Comparison of ENCODE assay signal across 11 cellular contexts in the genomic region with DNA sequence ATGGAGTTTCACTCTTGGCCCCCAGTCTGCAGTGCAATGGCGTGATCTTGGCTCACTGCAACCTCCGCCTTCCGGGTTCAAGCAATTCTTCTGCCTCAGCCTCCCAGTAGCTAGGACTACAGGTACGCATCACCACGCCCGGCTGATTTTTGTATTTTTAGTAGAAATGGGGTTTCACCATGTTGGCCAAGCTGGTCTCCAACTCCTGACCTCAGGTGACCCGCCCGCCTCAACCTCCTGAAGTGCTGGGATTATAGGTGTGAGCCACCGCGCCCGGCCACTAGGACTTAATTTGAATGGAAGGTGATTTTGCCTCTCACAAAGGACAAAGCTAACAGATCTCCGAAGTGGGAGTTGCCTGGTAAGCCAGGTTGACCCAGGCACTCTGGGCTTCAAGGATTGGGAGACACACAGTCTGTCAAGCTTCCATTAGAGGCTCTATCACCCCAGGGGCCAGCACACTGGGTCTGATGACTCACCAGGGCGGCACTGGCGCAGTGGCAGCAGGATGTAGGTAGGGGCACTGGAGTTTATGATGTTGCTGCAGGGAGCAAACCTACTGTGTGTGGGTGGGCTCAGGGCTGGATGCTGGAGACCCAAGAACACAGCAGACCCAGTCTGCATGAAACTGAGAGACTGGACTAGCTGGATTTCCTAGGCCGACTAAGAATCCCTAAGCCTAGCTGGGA. TPM values are rescaled to one million over a fixed set of nuclear protein-coding genes. Genes with fewer than 3 reads are reported as not detected.
DNase-seq lines count a peak whose midpoint lies in the region; ATAC-seq and TF ChIP-seq lines count a peak whose summit lies in the region.
"Had no signal": no experiment of that assay in that cellular context is flagged by ENCODE, and none has a peak within 500 bp of the region (broad histone marks: within the 10 kb centered on the region; RNA-seq: fewer than 3 reads in every experiment).

No MANE protein-coding gene starts in this region.

- H3K4me1 Mint-ChIP-seq in activated naive CD8-positive, alpha-beta T cell treated with anti-CD3 and anti-CD28 coated beads, Interleukin-2, amount 50 U/mL, for 24 hours = peaks cover 22% of the 10 kb centered on the region
- H3K4me1 Mint-ChIP-seq in activated naive CD8-positive, alpha-beta T cell treated with anti-CD3 and anti-CD28 coated beads for 36 hours = peaks cover 15% of the 10 kb centered on the region

- no peak for TF ChIP-seq POLR2A in transverse colon (IDR thresholded peaks at IDR 0.05)

- 92 to 96% methylated on average over 12 to 15 of the region's 15 CpGs for WGBS in transverse colon (ENCODE audit: low coverage in 1 of 2), 2 donors

- H3K27me3 ChIP-seq in SJCRH30 (no peaks in the 10 kb centered on the region), transverse colon (no peaks in the 10 kb centered on the region)
- H3K27me3 ChIP-seq: cardiac muscle cell, gastrocnemius medialis had no signal

- in situ Hi-C loops in transverse colon (cut with MboI; ENCODE audit: low pct_ligation_motif_present in 1 of 4, low pct_unique_long_range_greater_than_20kb in 1 of 4, low sequenced_read_pairs in 3 of 4) = no loop called here

- no peaks in the 10 kb centered on the region for H3K9me3 Mint-ChIP-seq in activated naive CD8-positive, alpha-beta T cell treated with anti-CD3 and anti-CD28 coated beads, Interleukin-2, amount 50 U/mL, for 24 hours
- no peaks in the 10 kb centered on the region for H3K9me3 Mint-ChIP-seq in activated naive CD8-positive, alpha-beta T cell treated with anti-CD3 and anti-CD28 coated beads for 36 hours

- intact Hi-C loops in transverse colon (cut with DNase I; ENCODE audit: low total_unique reads) = no loop called here

- H3K27ac Mint-ChIP-seq in activated naive CD8-positive, alpha-beta T cell treated with anti-CD3 and anti-CD28 coated beads, Interleukin-2, amount 50 U/mL, for 24 hours = no peak overlapping the region
- H3K27ac Mint-ChIP-seq in activated naive CD8-positive, alpha-beta T cell treated with anti-CD3 and anti-CD28 coated beads for 36 hours = no peak overlapping the region

- peak in 1 of 5 experiments; percentile 9 for TF ChIP-seq CTCF in transverse colon (IDR thresholded peaks at IDR 0.05)

- H3K27me3 Mint-ChIP-seq in activated naive CD8-positive, alpha-beta T cell treated with anti-CD3 and anti-CD28 coated beads, Interleukin-2, amount 50 U/mL, for 24 hours = no peaks in the 10 kb centered on the region
- H3K27me3 Mint-ChIP-seq in activated naive CD8-positive, alpha-beta T cell treated with anti-CD3 and anti-CD28 coated beads for 36 hours = no peaks in the 10 kb centered on the region
- H3K27me3 Mint-ChIP-seq: CD4-positive, CD25-positive, alpha-beta regulatory T cell had no signal

- H3K4me3 Mint-ChIP-seq in activated naive CD8-positive, alpha-beta T cell treated with anti-CD3 and anti-CD28 coated beads, Interleukin-2, amount 50 U/mL, for 24 hours = no peak overlapping the region
- H3K4me3 Mint-ChIP-seq in activated naive CD8-positive, alpha-beta T cell treated with anti-CD3 and anti-CD28 coated beads for 36 hours = no peak overlapping the region

- no peaks in the 10 kb centered on the region for H3K36me3 ChIP-seq in SJCRH30
- H3K36me3 ChIP-seq in transverse colon = no peaks in the 10 kb centered on the region
- H3K36me3 ChIP-seq: cardiac muscle cell, gastrocnemius medialis had no signal

- no peak for ATAC-seq in activated naive CD8-positive, alpha-beta T cell treated with anti-CD3 and anti-CD28 coated beads, Interleukin-2, amount 50 U/mL, for 24 hours

- H3K9me3 ChIP-seq in SJCRH30 (replicated peaks) (no peaks in the 10 kb centered on the region), transverse colon (no peaks in the 10 kb centered on the region)
- H3K9me3 ChIP-seq: gastrocnemius medialis had no signal

- TF ChIP-seq EP300 in transverse colon (IDR thresholded peaks at IDR 0.05; ENCODE audit: low read depth) = no peak

- DNase-seq in activated naive CD8-positive, alpha-beta T cell treated with anti-CD3 and anti-CD28 coated beads, Interleukin-2, amount 50 U/mL, for 24 hours = peak; percentile 9
- no peak for DNase-seq in activated naive CD8-positive, alpha-beta T cell treated with anti-CD3 and anti-CD28 coated beads for 36 hours
- DNase-seq in SJCRH30 (no peak), glomerular visceral epithelial cell (ENCODE audit: extremely low spot score) (peak; percentile 34), transverse colon (no peak), dedifferentiated amniotic fluid mesenchymal stem cell (ENCODE audit: extremely low spot score) (no peak), NCI-H2171 treated with DMSO at 0.1 percent for 48 hours (lab: John Stamatoyannopoulos, UW) (no peak)
- no peak for DNase-seq in stimulated activated CD4-positive, alpha-beta T cell treated with anti-CD3 and anti-CD28 coated beads, Interleukin-4, amount 100 ng/mL, for 1 hour

- no peaks in the 10 kb centered on the region for H3K36me3 Mint-ChIP-seq in activated naive CD8-positive, alpha-beta T cell treated with anti-CD3 and anti-CD28 coated beads, Interleukin-2, amount 50 U/mL, for 24 hours (ENCODE audit: low read depth)
- H3K36me3 Mint-ChIP-seq in activated naive CD8-positive, alpha-beta T cell treated with anti-CD3 and anti-CD28 coated beads for 36 hours = no peaks in the 10 kb centered on the region
- H3K36me3 Mint-ChIP-seq: CD4-positive, CD25-positive, alpha-beta regulatory T cell had no signal

- H3K4me3 ChIP-seq in SJCRH30 (no peak overlapping the region), transverse colon (no peak overlapping the region)
- H3K4me3 ChIP-seq: cardiac muscle cell had no signal

- H3K27ac ChIP-seq in SJCRH30 = peak overlapping the region; percentile 89
- peak overlapping the region; percentile 67 to 78 (median 76) for H3K27ac ChIP-seq in transverse colon

- H3K4me1 ChIP-seq in SJCRH30 (peaks cover 67% of the 10 kb centered on the region), transverse colon (peaks cover 20 to 54% (median 45%) of the 10 kb centered on the region in 4 donors)

RNA-seq across cellular contexts. Expression of gene KCTD14, which starts 17.8 kb away (rescaled TPM):
- total RNA-seq in activated naive CD8-positive, alpha-beta T cell treated with anti-CD3 and anti-CD28 coated beads for 36 hours = under 1 TPM; 0.12 to 0.50 TPM
- total RNA-seq in SJCRH30 (2014; rRNA removed; shearing (Covaris generic)) = 0.15 and 0.24 TPM in 2 replicates
- total RNA-seq in transverse colon = 1 to 10 TPM; 1.2 to 8.6 (median 5.1) TPM
- total RNA-seq: CD4-positive, CD25-positive, alpha-beta regulatory T cell had no signal

RNA-seq across cellular contexts. Expression of gene THRSP, which starts 22.8 kb away (rescaled TPM):
- not detected for total RNA-seq in activated naive CD8-positive, alpha-beta T cell treated with anti-CD3 and anti-CD28 coated beads for 36 hours
- not detected in 2 replicates for total RNA-seq in SJCRH30 (2014; rRNA removed; shearing (Covaris generic))
- total RNA-seq in transverse colon = not detected
- total RNA-seq: cardiac muscle cell; CD4-positive, CD25-positive, alpha-beta regulatory T cell had no signal

RNA-seq across cellular contexts. Expression of gene NDUFC2, which starts 38.8 kb away (rescaled TPM):
- 100 to 1,000 TPM; 196 to 211 TPM for total RNA-seq in activated naive CD8-positive, alpha-beta T cell treated with anti-CD3 and anti-CD28 coated beads for 36 hours
- 127 and 135 TPM in 2 replicates for total RNA-seq in SJCRH30 (2014; rRNA removed; shearing (Covaris generic))
- total RNA-seq in transverse colon = 100 to 1,000 TPM in 2 of 4 donors, 10 to 100 TPM in 1, 1 to 10 TPM in 1; 6.0 to 123 (median 68.4) TPM

RNA-seq across cellular contexts. Expression of gene INTS4, which starts 46.4 kb away (rescaled TPM):
- total RNA-seq in activated naive CD8-positive, alpha-beta T cell treated with anti-CD3 and anti-CD28 coated beads for 36 hours = 10 to 100 TPM; 45.2 to 46.2 TPM
- total RNA-seq in SJCRH30 (2014; rRNA removed; shearing (Covaris generic)) = 31.6 and 33.0 TPM in 2 replicates
- total RNA-seq in transverse colon = 10 to 100 TPM in 3 of 4 donors, 1 to 10 TPM in 1; 3.8 to 45.9 (median 31.5) TPM

Comparison
In these comparisons a context has a peak if more than half of its experiments do, and no peak if none do; other contexts are left out.
1. DNase-seq: peak in activated naive CD8-positive, alpha-beta T cell treated with anti-CD3 and anti-CD28 coated beads, Interleukin-2, amount 50 U/mL, for 24 hours (single experiment) and glomerular visceral epithelial cell (single experiment); none in activated naive CD8-positive, alpha-beta T cell treated with anti-CD3 and anti-CD28 coated beads for 36 hours (single experiment), SJCRH30 (0 of 2), transverse colon (single experiment), stimulated activated CD4-positive, alpha-beta T cell treated with anti-CD3 and anti-CD28 coated beads, Interleukin-4, amount 100 ng/mL, for 1 hour (single experiment), dedifferentiated amniotic fluid mesenchymal stem cell (single experiment) and NCI-H2171 treated with DMSO at 0.1 percent for 48 hours (single experiment).